In genomic region chr2:112140413-112140802, GRCh38 we compare ENCODE assay signal across 10 cellular contexts. TPM values are rescaled to one million over a fixed set of nuclear protein-coding genes. Genes with fewer than 3 reads are reported as not detected.
DNase-seq lines count a peak whose midpoint lies in the region; ATAC-seq and TF ChIP-seq lines count a peak whose summit lies in the region.
"Had no signal": no experiment of that assay in that cellular context is flagged by ENCODE, and none has a peak within 500 bp of the region (broad histone marks: within the 10 kb centered on the region; RNA-seq: fewer than 3 reads in every experiment).

No MANE protein-coding gene starts in this region.

- TF ChIP-seq CTCF in cardiac muscle cell (IDR thresholded peaks at IDR 0.05; ENCODE audit: low read depth, low read length) (no peak), chondrocyte (IDR thresholded peaks at IDR 0.05) (no peak), upper lobe of left lung (IDR thresholded peaks at IDR 0.05) (no peak)

- peak overlapping the region; percentile 0 for H3K4me3 ChIP-seq in cardiac muscle cell
- peak overlapping the region; percentile 21 for H3K4me3 ChIP-seq in mesodermal cell (ENCODE audit: extremely low read depth, insufficient read depth, low read length, poor library complexity, severe bottlenecking)
- H3K4me3 ChIP-seq in upper lobe of left lung = peak overlapping the region in 3 of 4 donors; percentile 29 to 39 (median 34)

- TF ChIP-seq POLR2A in upper lobe of left lung (IDR thresholded peaks at IDR 0.05) = no peak

- no peaks in the 10 kb centered on the region for H3K4me1 ChIP-seq in cardiac muscle cell (ENCODE audit: low read depth)
- no peaks in the 10 kb centered on the region for H3K4me1 ChIP-seq in mesodermal cell (ENCODE audit: control insufficient read depth, insufficient read depth, low read length, poor library complexity, severe bottlenecking)
- H3K4me1 ChIP-seq in upper lobe of left lung = peaks cover 0 to 21% (median 8%) of the 10 kb centered on the region in 4 donors
- H3K4me1 ChIP-seq: BE2C had no signal

- no peaks in the 10 kb centered on the region for H3K36me3 Mint-ChIP-seq in chondrocyte (ENCODE audit: low read depth)

- H3K9me3 Mint-ChIP-seq in chondrocyte (ENCODE audit: low read depth) = no peaks in the 10 kb centered on the region

- H3K4me3 Mint-ChIP-seq in chondrocyte (ENCODE audit: unreplicated experiment) = peak overlapping the region; percentile 49

- DNase-seq in cardiac muscle cell (ENCODE audit: low read depth in 1 of 2, low spot score in 1 of 2) (no peak), left cardiac atrium (no peak), chondrocyte (ENCODE audit: low spot score) (no peak), upper lobe of left lung (no peak), NCI-H2227 treated with DMSO at 0.1 percent for 48 hours (lab: John Stamatoyannopoulos, UW) (no peak), islet precursor cell (no peak)
- DNase-seq: BE2C, NCI-H2029 had no signal

- no peak overlapping the region for H3K27ac Mint-ChIP-seq in chondrocyte (ENCODE audit: unreplicated experiment)

- peaks cover 12% of the 10 kb centered on the region for H3K4me1 Mint-ChIP-seq in chondrocyte (ENCODE audit: low read depth)

- ATAC-seq in left cardiac atrium (no peak), upper lobe of left lung (ENCODE audit: low FRiP score in 2 of 2) (no peak), HG02938 (IDR thresholded peaks at IDR 0.05; ENCODE audit: unreplicated experiment) (no peak)

- TF ChIP-seq EP300 in upper lobe of left lung (IDR thresholded peaks at IDR 0.05) = no peak

- H3K27me3 ChIP-seq in cardiac muscle cell (peaks cover 45% of the 10 kb centered on the region), upper lobe of left lung (peaks cover 0 to 2% (median 0%) of the 10 kb centered on the region in 4 donors)

- H3K27ac ChIP-seq in cardiac muscle cell (no peak overlapping the region), mesodermal cell (ENCODE audit: low read depth, low read length, severe bottlenecking) (no peak overlapping the region), upper lobe of left lung (peak overlapping the region in 1 of 4 donors; percentile 15)

- 9% methylated on average over 16 to 19 of the region's 19 CpGs for WGBS in mesodermal cell (ENCODE audit: insufficient coverage in 2 of 2), 2 experiments
- WGBS in upper lobe of left lung, 2 donors = 25 to 45% methylated on average over 13 to 19 of the region's 19 CpGs

- H3K36me3 ChIP-seq in cardiac muscle cell = no peaks in the 10 kb centered on the region
- no peaks in the 10 kb centered on the region for H3K36me3 ChIP-seq in mesodermal cell (ENCODE audit: control insufficient read depth, insufficient read depth, low read length)
- H3K36me3 ChIP-seq in upper lobe of left lung = no peaks in the 10 kb centered on the region
- H3K36me3 ChIP-seq: BE2C had no signal

- intact Hi-C loops in left cardiac atrium (cut with DNase I) = no loop called here

- H3K9me3 ChIP-seq in cardiac muscle cell (ENCODE audit: low read depth) (no peaks in the 10 kb centered on the region), mesodermal cell (ENCODE audit: control insufficient read depth, low read length) (no peaks in the 10 kb centered on the region), upper lobe of left lung (no peaks in the 10 kb centered on the region)
- H3K9me3 ChIP-seq: BE2C had no signal

- peaks cover 3% of the 10 kb centered on the region for H3K27me3 Mint-ChIP-seq in chondrocyte (ENCODE audit: low read depth)

RNA-seq across cellular contexts. Expression of gene FBLN7, which starts 2.2 kb away (rescaled TPM):
- total RNA-seq in cardiac muscle cell (1.3 and 4.7 TPM in 2 replicates), left cardiac atrium (1 to 10 TPM; 1.1 to 2.3 TPM), chondrocyte (0.77 to 1.3 TPM (median 1.0 TPM) in 3 replicates), upper lobe of left lung (1 to 10 TPM in 5 of 6 donors, not detected in 1; 2.0 to 6.9 (median 4.0) TPM)
- polyA plus RNA-seq in cardiac muscle cell = 0.28 and 2.8 TPM in 2 replicates
- polyA plus RNA-seq in mesodermal cell (2013, experiment 1 of 2) = 5.7 TPM
- polyA plus RNA-seq in mesodermal cell (2013, experiment 2 of 2) = 3.4 TPM
